Comparison of ENCODE assay signal across 9 cellular contexts in genomic region chr1:181140891-181141290, GRCh38. TPM values are rescaled to one million over a fixed set of nuclear protein-coding genes. Genes with fewer than 3 reads are reported as not detected.
DNase-seq lines count a peak whose midpoint lies in the region; ATAC-seq, FAIRE-seq and TF ChIP-seq lines count a peak whose summit lies in the region.
"Had no signal": no experiment of that assay in that cellular context is flagged by ENCODE, and none has a peak within 500 bp of the region (broad histone marks: within the 10 kb centered on the region; RNA-seq: fewer than 3 reads in every experiment).

No MANE protein-coding gene starts in this region.

- H3K27me3 ChIP-seq in RWPE2 (ENCODE audit: insufficient read depth, poor library complexity, severe bottlenecking) (no peaks in the 10 kb centered on the region), small intestine (ENCODE audit: control insufficient read depth in 2 of 2, insufficient read depth in 2 of 2, low read length in 2 of 2) (no peaks in the 10 kb centered on the region)

- no peak for FAIRE-seq in small intestine (lab: Jason Lieb, UNC)

- H3K27ac ChIP-seq in RWPE2 (ENCODE audit: poor library complexity, severe bottlenecking), result peak overlapping the region; percentile 89
- peak overlapping the region; percentile 57 to 58 for H3K27ac ChIP-seq in coronary artery
- H3K27ac ChIP-seq in small intestine (ENCODE audit: low read depth in 1 of 2, low read length in 1 of 2), result no peak overlapping the region

- no peaks in the 10 kb centered on the region for H3K36me3 ChIP-seq in RWPE2 (ENCODE audit: low read depth)
- H3K36me3 ChIP-seq in small intestine (ENCODE audit: control insufficient read depth in 2 of 2, insufficient read depth in 2 of 2, low read length in 2 of 2), result no peaks in the 10 kb centered on the region

- no peak for ATAC-seq in RWPE2 (ENCODE audit: low read depth)
- ATAC-seq in stimulated activated naive CD8-positive, alpha-beta T cell treated with anti-CD3 and anti-CD28 coated beads, Interleukin-15, Interleukin-2, amounts not matched to agents 100 U/mL and 50 U/mL, for 24 hours, result peak; percentile 40

- no peak overlapping the region for H3K4me3 ChIP-seq in RWPE2 (ENCODE audit: severe bottlenecking)
- H3K4me3 ChIP-seq in coronary artery, result no peak overlapping the region
- no peak overlapping the region for H3K4me3 ChIP-seq in small intestine (ENCODE audit: low read depth in 1 of 2, low read length in 2 of 2)

- DNase-seq in activated CD8-positive, alpha-beta memory T cell treated with anti-CD3 and anti-CD28 coated beads for 24 hours, result peak; percentile 68
- DNase-seq in activated CD8-positive, alpha-beta memory T cell treated with anti-CD3 and anti-CD28 coated beads, Interleukin-2, amount 50 U/mL, for 4 hours, result no peak
- DNase-seq in RWPE2 (ENCODE audit: low spot score) (no peak), coronary artery (ENCODE audit: low spot score) (no peak), NCI-H2107 (lab: John Stamatoyannopoulos, UW) (no peak), NCI-H146 (lab: John Stamatoyannopoulos, UW) (no peak), small intestine (no peak)
- peak; percentile 38 for DNase-seq in stimulated activated naive CD8-positive, alpha-beta T cell treated with anti-CD3 and anti-CD28 coated beads, Interleukin-15, Interleukin-2, amounts not matched to agents 100 U/mL and 50 U/mL, for 24 hours
- DNase-seq: Right ventricle myocardium superior had no signal

- H3K9me3 ChIP-seq in RWPE2 (ENCODE audit: severe bottlenecking) (no peaks in the 10 kb centered on the region), small intestine (ENCODE audit: control insufficient read depth, low read depth) (no peaks in the 10 kb centered on the region)

- peaks cover 44% of the 10 kb centered on the region for H3K4me1 ChIP-seq in RWPE2 (ENCODE audit: insufficient read depth, poor library complexity, severe bottlenecking)
- H3K4me1 ChIP-seq in small intestine (ENCODE audit: control insufficient read depth in 2 of 2, insufficient read depth in 1 of 2, low read depth in 1 of 2, low read length in 1 of 2), result peaks cover 0 to 9% of the 10 kb centered on the region in 2 donors

- TF ChIP-seq CTCF in RWPE2 (IDR thresholded peaks at IDR 0.05; ENCODE audit: poor library complexity, severe bottlenecking) (no peak), coronary artery (IDR thresholded peaks at IDR 0.05) (no peak)

- 81 to 88% (median 86%) methylated on average over 3 of the region's 3 CpGs for WGBS in small intestine, 3 donors

RNA-seq across cellular contexts. Expression of gene IER5, which starts 52.4 kb away (rescaled TPM):
- 1 to 10 TPM; 4.5 to 7.4 (median 5.1) TPM for polyA plus RNA-seq in small intestine

Comparison
In these comparisons a context has a peak if more than half of its experiments do, and no peak if none do; other contexts are left out.
1. DNase-seq: peak in activated CD8-positive, alpha-beta memory T cell treated with anti-CD3 and anti-CD28 coated beads for 24 hours (single experiment) and stimulated activated naive CD8-positive, alpha-beta T cell treated with anti-CD3 and anti-CD28 coated beads, Interleukin-15, Interleukin-2, amounts not matched to agents 100 U/mL and 50 U/mL, for 24 hours (single experiment); none in activated CD8-positive, alpha-beta memory T cell treated with anti-CD3 and anti-CD28 coated beads, Interleukin-2, amount 50 U/mL, for 4 hours (single experiment), RWPE2 (single experiment), coronary artery (single experiment), NCI-H2107 (single experiment), NCI-H146 (single experiment) and small intestine (single experiment).
2. H3K27ac ChIP-seq: peak in RWPE2 (single experiment) and coronary artery (2 of 2); none in small intestine (0 of 2).